ENCODE assay signal across 1 cellular context in the genomic region with DNA sequence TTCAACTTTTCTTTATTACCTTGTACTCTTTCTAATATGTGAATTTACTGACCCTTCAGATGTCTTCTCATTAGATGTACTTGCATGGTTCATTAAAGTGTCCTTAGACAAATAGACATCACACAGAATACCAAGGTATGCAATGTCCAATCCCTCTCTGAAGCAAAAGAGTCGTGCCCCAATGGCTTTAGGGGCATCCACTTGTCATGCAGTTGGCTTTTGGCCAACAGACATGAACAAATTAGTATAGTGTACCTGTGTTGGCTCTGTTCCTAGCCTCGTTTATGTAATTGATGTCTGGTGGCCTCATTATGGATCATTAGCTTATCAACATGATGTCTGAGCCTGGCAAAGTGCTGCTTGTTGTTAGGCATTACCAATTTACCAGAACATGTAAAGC.
TF ChIP-seq lines count a peak whose summit lies in the region.

No MANE protein-coding gene starts in this region.

TF ChIP-seq in HEK293, 187 proteins besides CTCF, POLR2A, EP300 and RAD21 (continued from another document):
- TF ChIP-seq PRDM4 (tag by site-specific recombination; IDR thresholded peaks at IDR 0.05) (no peak), ZNF350 (tag by site-specific recombination; IDR thresholded peaks at IDR 0.05) (peak; percentile 57; the same call in 1 of the 2 replicates), ZNF335 (tag by site-specific recombination; conservative IDR thresholded peaks at IDR 0.05) (no peak), ZBTB8A (tag by site-specific recombination; IDR thresholded peaks at IDR 0.05) (no peak), SP3 (tag by site-specific recombination; IDR thresholded peaks at IDR 0.05) (no peak), SETDB1 (IDR thresholded peaks at IDR 0.05; ENCODE audit: insufficient read length, low read length) (no peak), ZNF214 (tag by site-specific recombination; IDR thresholded peaks at IDR 0.05; ENCODE audit: borderline replicate concordance) (no peak)
- TF ChIP-seq, protein P1, sequence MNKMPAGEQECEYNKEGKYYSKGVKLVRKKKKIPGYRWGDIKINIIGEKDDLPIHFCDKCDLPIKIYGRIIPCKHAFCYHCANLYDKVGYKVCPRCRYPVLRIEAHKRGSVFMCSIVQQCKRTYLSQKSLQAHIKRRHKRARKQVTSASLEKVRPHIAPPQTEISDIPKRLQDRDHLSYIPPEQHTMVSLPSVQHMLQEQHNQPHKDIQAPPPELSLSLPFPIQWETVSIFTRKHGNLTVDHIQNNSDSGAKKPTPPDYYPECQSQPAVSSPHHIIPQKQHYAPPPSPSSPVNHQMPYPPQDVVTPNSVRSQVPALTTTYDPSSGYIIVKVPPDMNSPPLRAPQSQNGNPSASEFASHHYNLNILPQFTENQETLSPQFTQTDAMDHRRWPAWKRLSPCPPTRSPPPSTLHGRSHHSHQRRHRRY (tag by site-specific recombination; IDR thresholded peaks at IDR 0.05): no peak
- TF ChIP-seq, protein P2, sequence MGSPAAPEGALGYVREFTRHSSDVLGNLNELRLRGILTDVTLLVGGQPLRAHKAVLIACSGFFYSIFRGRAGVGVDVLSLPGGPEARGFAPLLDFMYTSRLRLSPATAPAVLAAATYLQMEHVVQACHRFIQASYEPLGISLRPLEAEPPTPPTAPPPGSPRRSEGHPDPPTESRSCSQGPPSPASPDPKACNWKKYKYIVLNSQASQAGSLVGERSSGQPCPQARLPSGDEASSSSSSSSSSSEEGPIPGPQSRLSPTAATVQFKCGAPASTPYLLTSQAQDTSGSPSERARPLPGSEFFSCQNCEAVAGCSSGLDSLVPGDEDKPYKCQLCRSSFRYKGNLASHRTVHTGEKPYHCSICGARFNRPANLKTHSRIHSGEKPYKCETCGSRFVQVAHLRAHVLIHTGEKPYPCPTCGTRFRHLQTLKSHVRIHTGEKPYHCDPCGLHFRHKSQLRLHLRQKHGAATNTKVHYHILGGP (tag by site-specific recombination; IDR thresholded peaks at IDR 0.05): 0 out of 2 replicates have a peak, but pooled peaks have one; percentile 18
